8 cellular contexts compared by ENCODE assay signal in genomic region chrX:119482041-119482440, GRCh38. TPM values are rescaled to one million over a fixed set of nuclear protein-coding genes. Genes with fewer than 3 reads are reported as not detected.
A peak's percentile ranks its signal among the peaks of the same experiment; 100 is the strongest.
DNase-seq lines count a peak whose midpoint lies in the region; ATAC-seq and TF ChIP-seq lines count a peak whose summit lies in the region.

No MANE protein-coding gene starts in this region.

- no peaks in the 10 kb centered on the region for H3K36me3 ChIP-seq in Panc1 (ENCODE audit: control insufficient read depth, insufficient read depth, low read length)

- intact Hi-C loops in Panc1 (cut with micrococcal nuclease; ENCODE audit: unreplicated experiment), result no loop called here

- H3K9me3 ChIP-seq in Panc1 (ENCODE audit: control insufficient read depth, insufficient read depth, low read depth, low read length), result no peaks in the 10 kb centered on the region

- DNase-seq in Panc1 (ENCODE audit: low read depth, low spot score) (no peak), foreskin fibroblast (no peak), NCI-H2171 treated with DMSO at 0.1 percent for 48 hours (lab: John Stamatoyannopoulos, UW) (no peak), NOMO-1 treated with DMSO at 0.1 percent for 48 hours (lab: John Stamatoyannopoulos, UW; ENCODE audit: unreplicated experiment) (no peak), NCI-H1105 treated with DMSO at 0.1 percent for 48 hours (lab: John Stamatoyannopoulos, UW) (no peak)

- in situ Hi-C loops in Panc1 (cut with HindIII; ENCODE audit: low pct_unique_long_range_greater_than_20kb, low sequenced_read_pairs), result no loop called here

- peak; percentile 29 for ATAC-seq in GM19395 (IDR thresholded peaks at IDR 0.05; ENCODE audit: unreplicated experiment)
- ATAC-seq in Panc1, result peak; percentile 5; the same call in 1 of the 2 replicates
- ATAC-seq in HG03045 (IDR thresholded peaks at IDR 0.05; ENCODE audit: unreplicated experiment), result no peak

- H3K4me3 ChIP-seq in Panc1 (ENCODE audit: low read depth in 2 of 2, low read length in 2 of 2), result peak overlapping the region; percentile 38 to 57
- H3K4me3 ChIP-seq in foreskin fibroblast (ENCODE audit: low read depth in 1 of 2, low read length in 2 of 2), result peak overlapping the region; percentile 42 to 44
- H3K4me3 ChIP-seq in skin epidermis, result peak overlapping the region in 3 of 7 experiments; percentile 14 to 33 (median 31)

- H3K4me1 ChIP-seq in Panc1 (ENCODE audit: control insufficient read depth, insufficient read depth, low read length), result peaks cover 10% of the 10 kb centered on the region

- no TSS peak for BruUV-seq in Panc1 (replicated peaks; lab: Mats Ljungman, UMichigan)

- peak overlapping the region; percentile 84 for H3K27ac ChIP-seq in Panc1 (ENCODE audit: low read length)
- H3K27ac ChIP-seq in skin epidermis, result peak overlapping the region in 19 of 21 experiments; percentile 17 to 78 (median 61)

- no peaks in the 10 kb centered on the region for H3K27me3 ChIP-seq in Panc1 (ENCODE audit: control insufficient read depth, insufficient read depth, low read length)

- POLR2A ChIA-PET in Panc1 (lab: Charles Lee), result no interaction called here

- no peak for TF ChIP-seq CTCF in Panc1 (IDR thresholded peaks at IDR 0.05)
- no peak for TF ChIP-seq CTCF in foreskin fibroblast (IDR thresholded peaks at IDR 0.05; ENCODE audit: low read depth, low read length)

- CTCF ChIA-PET in Panc1 (lab: Charles Lee), result interaction anchor here (0.9 kb wide), 1 partner anchor 67 kb away, joined by 4 read pairs; no protein-coding TSS in a partner anchor

RNA-seq across cellular contexts. Expression of gene SLC25A5, which starts 13.8 kb away (rescaled TPM):
- total RNA-seq in Panc1 (2021; ENCODE audit: unreplicated experiment), result 709 TPM
- 805 TPM for polyA plus RNA-seq in Panc1 (2012; ENCODE audit: insufficient read length)
